9 cellular contexts compared by ENCODE assay signal in genomic region chr18:46343940-46344372, GRCh38.
DNase-seq lines count a peak whose midpoint lies in the region; ATAC-seq, FAIRE-seq and TF ChIP-seq lines count a peak whose summit lies in the region.
"Had no signal": no experiment of that assay in that cellular context is flagged by ENCODE, and none has a peak within 500 bp of the region (broad histone marks: within the 10 kb centered on the region; RNA-seq: fewer than 3 reads in every experiment).

No MANE protein-coding gene starts in this region.

- H3K27ac Mint-ChIP-seq in CD8-positive, alpha-beta memory T cell = peak overlapping the region in 4 of 8 donors; percentile 54 to 85 (median 70)
- H3K27ac Mint-ChIP-seq in endothelial cell (ENCODE audit: unreplicated experiment) = no peak overlapping the region

- H3K9me3 ChIP-seq in CD8-positive, alpha-beta memory T cell (ENCODE audit: low read length) = no peaks in the 10 kb centered on the region

- H3K4me1 Mint-ChIP-seq in CD8-positive, alpha-beta memory T cell = peaks cover 15 to 29% (median 24%) of the 10 kb centered on the region in 3 donors
- H3K4me1 Mint-ChIP-seq in endothelial cell (ENCODE audit: unreplicated experiment) = peaks cover 18% of the 10 kb centered on the region

- CTCF ChIA-PET in CD8-positive, alpha-beta memory T cell (lab: Charles Lee) = interaction anchor here (0.8 kb wide), 1 partner anchor 63 kb away, joined by 3 read pairs; no protein-coding TSS in a partner anchor

- peaks cover 0 to 2% (median 0%) of the 10 kb centered on the region in 5 donors for H3K9me3 Mint-ChIP-seq in CD8-positive, alpha-beta memory T cell
- no peaks in the 10 kb centered on the region for H3K9me3 Mint-ChIP-seq in endothelial cell (ENCODE audit: unreplicated experiment)

- peaks cover 7 to 19% of the 10 kb centered on the region in 2 donors for H3K27me3 Mint-ChIP-seq in CD8-positive, alpha-beta memory T cell
- peaks cover 4% of the 10 kb centered on the region for H3K27me3 Mint-ChIP-seq in endothelial cell (ENCODE audit: unreplicated experiment)
- H3K27me3 Mint-ChIP-seq: activated naive CD8-positive, alpha-beta T cell had no signal

- no peak for TF ChIP-seq CTCF in endothelial cell (IDR thresholded peaks at IDR 0.05; ENCODE audit: unreplicated experiment)

- no peaks in the 10 kb centered on the region for H3K36me3 ChIP-seq in CD8-positive, alpha-beta memory T cell (ENCODE audit: insufficient read depth, low read length)

- no peaks in the 10 kb centered on the region for H3K27me3 ChIP-seq in CD8-positive, alpha-beta memory T cell (ENCODE audit: insufficient read depth, low read length, poor library complexity, severe bottlenecking)

- ATAC-seq in GM19372 (IDR thresholded peaks at IDR 0.05; ENCODE audit: low read depth, unreplicated experiment) (peak; percentile 78), HG03432 (IDR thresholded peaks at IDR 0.05; ENCODE audit: unreplicated experiment) (peak; percentile 89)

- H3K36me3 Mint-ChIP-seq in CD8-positive, alpha-beta memory T cell = no peaks in the 10 kb centered on the region
- no peaks in the 10 kb centered on the region for H3K36me3 Mint-ChIP-seq in endothelial cell (ENCODE audit: low read depth, unreplicated experiment)
- H3K36me3 Mint-ChIP-seq: activated naive CD8-positive, alpha-beta T cell had no signal

- H3K4me3 Mint-ChIP-seq in CD8-positive, alpha-beta memory T cell = peak overlapping the region in 2 of 7 donors; percentile 36 to 39
- H3K4me3 Mint-ChIP-seq in endothelial cell (ENCODE audit: unreplicated experiment) = no peak overlapping the region
- H3K4me3 Mint-ChIP-seq: activated naive CD8-positive, alpha-beta T cell had no signal

- H3K27ac ChIP-seq in CD8-positive, alpha-beta memory T cell (ENCODE audit: low read depth, low read length) = no peak overlapping the region

- POLR2A ChIA-PET in CD8-positive, alpha-beta memory T cell (lab: Charles Lee) = interaction anchor here (0.5 kb wide), 1 partner anchor 132 kb away, joined by 3 read pairs; no protein-coding TSS in a partner anchor

- no peak overlapping the region for H3K4me3 ChIP-seq in CD8-positive, alpha-beta memory T cell (ENCODE audit: low read length)

- FAIRE-seq in RCC 7860 (lab: Jason Lieb, UNC) = no peak

- DNase-seq in CD8-positive, alpha-beta memory T cell = peak in 4 of 5 donors; percentile 18 to 54 (median 28)
- peak; percentile 84 for DNase-seq in UCSD-AML1 (lab: John Stamatoyannopoulos, UW; ENCODE audit: unreplicated experiment)
- DNase-seq in endothelial cell (ENCODE audit: low spot score) = peak; percentile 28
- peak; percentile 36 to 58 for DNase-seq in stimulated activated CD4-positive, alpha-beta T cell treated with anti-CD3 and anti-CD28 coated beads, Interleukin-2, amount 100 ng/mL, for 24 hours
- DNase-seq in NCI-H1048 (lab: John Stamatoyannopoulos, UW) = no peak
- no peak for DNase-seq in RCC 7860 (ENCODE audit: low spot score)

- H3K4me1 ChIP-seq in CD8-positive, alpha-beta memory T cell (ENCODE audit: insufficient read depth, low read length) = peaks cover 15% of the 10 kb centered on the region

Comparison
In these comparisons a context has a peak if more than half of its experiments do, and no peak if none do; other contexts are left out.
1. DNase-seq: peak in CD8-positive, alpha-beta memory T cell (4 of 5), UCSD-AML1 (single experiment), endothelial cell (single experiment) and stimulated activated CD4-positive, alpha-beta T cell treated with anti-CD3 and anti-CD28 coated beads, Interleukin-2, amount 100 ng/mL, for 24 hours (2 of 2); none in NCI-H1048 (single experiment) and RCC 7860 (single experiment).